ENCODE assay signal across 1 cellular context in the genomic region with DNA sequence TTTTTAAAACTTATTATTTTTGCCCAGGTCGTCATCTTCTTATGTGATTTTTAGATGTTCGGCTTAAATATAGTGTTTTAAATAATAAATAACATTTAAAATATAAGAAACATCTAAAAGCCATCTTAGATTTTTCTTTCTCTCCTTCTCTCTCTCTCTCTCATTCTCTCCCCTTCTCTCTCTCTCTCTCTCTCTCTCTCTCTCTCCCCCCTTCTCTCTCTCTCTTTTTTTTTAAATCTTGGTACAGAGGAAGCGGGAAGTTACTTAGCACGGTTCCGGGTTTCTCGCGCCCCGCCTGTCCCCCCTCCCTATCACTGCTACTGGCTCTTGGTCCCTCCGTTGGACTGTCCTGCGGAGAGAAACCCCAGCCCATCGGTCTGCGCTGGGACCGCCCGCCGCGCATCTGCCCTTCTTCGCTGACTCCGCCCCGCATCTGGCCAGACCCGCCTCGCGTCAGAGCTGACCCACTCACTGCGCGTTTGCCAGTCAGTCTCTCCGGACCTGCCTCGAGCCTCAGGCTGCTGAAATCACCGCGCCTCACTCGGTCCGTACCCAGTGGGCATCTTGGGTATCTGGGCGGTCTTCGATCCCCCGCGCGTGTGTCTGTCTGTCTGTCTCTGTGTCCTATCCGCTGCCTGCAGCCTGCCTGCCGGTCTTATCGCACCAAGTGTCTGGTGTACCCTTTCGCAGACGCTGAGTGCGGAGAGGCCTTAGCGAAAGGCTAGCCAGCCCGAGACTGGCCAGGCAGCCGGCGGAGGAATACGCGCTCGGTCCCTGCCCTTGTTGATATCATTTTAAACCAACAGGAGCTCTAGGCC.
TF ChIP-seq lines count a peak whose summit lies in the region.

PABPC5 (plus strand) TSS at position 489 of the 818 bp plus-strand sequence. CDS start 739 bp downstream, outside the sequence.

TF ChIP-seq in endothelial cell of umbilical vein, 7 proteins besides CTCF, POLR2A, EP300 and RAD21:
- no peak for TF ChIP-seq GATA2 (IDR thresholded peaks at IDR 0.05; ENCODE audit: insufficient read depth, insufficient read length, low read depth, low read length)
- no peak for TF ChIP-seq JUN (IDR thresholded peaks at IDR 0.05; ENCODE audit: borderline replicate concordance, insufficient read depth, insufficient read length, low read depth)
- TF ChIP-seq FOS (IDR thresholded peaks at IDR 0.05; ENCODE audit: borderline replicate concordance, insufficient read depth, low read length), result no peak
- no peak for TF ChIP-seq POLR2AphosphoS5 (IDR thresholded peaks at IDR 0.05; ENCODE audit: insufficient read depth, low read depth, low read length)
- no peak for TF ChIP-seq MYC (IDR thresholded peaks at IDR 0.05; ENCODE audit: low read depth, low read length)
- TF ChIP-seq, protein P1, sequence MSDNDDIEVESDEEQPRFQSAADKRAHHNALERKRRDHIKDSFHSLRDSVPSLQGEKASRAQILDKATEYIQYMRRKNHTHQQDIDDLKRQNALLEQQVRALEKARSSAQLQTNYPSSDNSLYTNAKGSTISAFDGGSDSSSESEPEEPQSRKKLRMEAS (IDR thresholded peaks at IDR 0.05; ENCODE audit: insufficient read depth, insufficient read length), result no peak
- TF ChIP-seq EZH2 (IDR thresholded peaks at IDR 0.05; ENCODE audit: borderline replicate concordance, low read depth, low read length, severe bottlenecking), result no peak
TF ChIP-seq in endothelial cell of umbilical vein: peak in this region for 0.
